In the genomic region with DNA sequence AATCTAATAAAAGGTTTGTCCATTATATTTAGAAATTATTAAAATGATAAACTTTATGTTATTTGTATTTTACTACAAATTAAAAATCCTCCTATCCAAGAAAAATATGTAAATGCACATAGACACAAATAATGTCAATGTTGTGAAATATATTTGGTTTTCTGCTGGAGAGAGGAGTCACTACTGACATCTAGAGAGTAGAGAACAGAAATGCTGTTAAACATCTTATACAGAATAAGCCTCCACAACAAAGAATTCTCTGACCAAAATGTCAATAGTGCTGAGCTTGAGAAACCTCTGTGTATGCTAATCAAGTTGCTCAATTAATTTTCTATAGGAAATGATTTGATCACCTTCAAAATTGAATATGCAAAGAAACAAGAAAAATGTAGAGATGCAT, we compare ENCODE assay signal across 1 cellular context.
TF ChIP-seq lines count a peak whose summit lies in the region.

No MANE protein-coding gene starts in this region.

TF ChIP-seq in IMR-90, 13 proteins besides CTCF, POLR2A, EP300 and RAD21 (continued from another document):
- TF ChIP-seq, protein P1, sequence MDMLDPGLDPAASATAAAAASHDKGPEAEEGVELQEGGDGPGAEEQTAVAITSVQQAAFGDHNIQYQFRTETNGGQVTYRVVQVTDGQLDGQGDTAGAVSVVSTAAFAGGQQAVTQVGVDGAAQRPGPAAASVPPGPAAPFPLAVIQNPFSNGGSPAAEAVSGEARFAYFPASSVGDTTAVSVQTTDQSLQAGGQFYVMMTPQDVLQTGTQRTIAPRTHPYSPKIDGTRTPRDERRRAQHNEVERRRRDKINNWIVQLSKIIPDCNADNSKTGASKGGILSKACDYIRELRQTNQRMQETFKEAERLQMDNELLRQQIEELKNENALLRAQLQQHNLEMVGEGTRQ (IDR thresholded peaks at IDR 0.05; ENCODE audit: low read depth, low read length) = no peak
- peak; percentile 52 for TF ChIP-seq SMC3 (IDR thresholded peaks at IDR 0.05; ENCODE audit: low read depth, low read length)
- TF ChIP-seq, protein P2, sequence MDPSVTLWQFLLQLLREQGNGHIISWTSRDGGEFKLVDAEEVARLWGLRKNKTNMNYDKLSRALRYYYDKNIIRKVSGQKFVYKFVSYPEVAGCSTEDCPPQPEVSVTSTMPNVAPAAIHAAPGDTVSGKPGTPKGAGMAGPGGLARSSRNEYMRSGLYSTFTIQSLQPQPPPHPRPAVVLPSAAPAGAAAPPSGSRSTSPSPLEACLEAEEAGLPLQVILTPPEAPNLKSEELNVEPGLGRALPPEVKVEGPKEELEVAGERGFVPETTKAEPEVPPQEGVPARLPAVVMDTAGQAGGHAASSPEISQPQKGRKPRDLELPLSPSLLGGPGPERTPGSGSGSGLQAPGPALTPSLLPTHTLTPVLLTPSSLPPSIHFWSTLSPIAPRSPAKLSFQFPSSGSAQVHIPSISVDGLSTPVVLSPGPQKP (IDR thresholded peaks at IDR 0.05; ENCODE audit: borderline replicate concordance, low read depth, low read length) = no peak
- TF ChIP-seq CEBPB (IDR thresholded peaks at IDR 0.05; ENCODE audit: low read depth, low read length) = peak; percentile 84
TF ChIP-seq in IMR-90: peak in this region for 2.
